Comparison of ENCODE assay signal across 28 cellular contexts in genomic region chr2:83808878-83809277, GRCh38.
"Had no signal": no experiment of that assay in that cellular context is flagged by ENCODE, and none has a peak within 500 bp of the region (broad histone marks: within the 10 kb centered on the region; RNA-seq: fewer than 3 reads in every experiment).

No MANE protein-coding gene starts in this region.

- H3K27ac Mint-ChIP-seq: dendritic cell treated with granulocyte-macrophage colony-stimulating factor and Interleukin-4, amounts not matched to agents 40 ng/mL and 50 ng/mL, for 4 days; effector memory CD8-positive, alpha-beta T cell; endodermal cell had no signal

- DNase-seq: colonic mucosa; cortex of kidney; dermis blood vessel endothelial cell; effector CD4-positive, alpha-beta T cell; effector CD8-positive, alpha-beta T cell; effector memory CD4-positive, alpha-beta T cell; effector memory CD8-positive, alpha-beta T cell; erythroblast; esophagus squamous epithelium; foreskin fibroblast; foreskin keratinocyte; foreskin melanocyte; gastrocnemius medialis; glutamatergic neuron; head of caudate nucleus; heart left ventricle; heart right ventricle had no signal

- H3K27me3 ChIP-seq: colonic mucosa, esophagus muscularis mucosa, esophagus squamous epithelium, foreskin keratinocyte, gastrocnemius medialis, gastroesophageal sphincter, heart left ventricle, heart right ventricle had no signal

- H3K27ac ChIP-seq: colonic mucosa, coronary artery, epithelial cell of prostate, esophagus muscularis mucosa, esophagus squamous epithelium, foreskin keratinocyte, gastrocnemius medialis, gastroesophageal sphincter, heart left ventricle, heart right ventricle had no signal

- FAIRE-seq: colon, endometrium, endothelial cell of umbilical vein, frontal cortex had no signal

- H3K36me3 ChIP-seq: colonic mucosa, esophagus muscularis mucosa, esophagus squamous epithelium, gastrocnemius medialis, gastroesophageal sphincter, heart left ventricle, heart right ventricle had no signal

- H3K4me3 ChIP-seq: colonic mucosa, coronary artery, esophagus muscularis mucosa, esophagus squamous epithelium, gastrocnemius medialis, gastroesophageal sphincter, heart left ventricle, heart right ventricle had no signal

- H3K4me1 ChIP-seq: colonic mucosa, esophagus muscularis mucosa, esophagus squamous epithelium, foreskin keratinocyte, gastrocnemius medialis, gastroesophageal sphincter, heart left ventricle, heart right ventricle had no signal

- H3K9me3 Mint-ChIP-seq: effector memory CD8-positive, alpha-beta T cell had no signal

- H3K27me3 Mint-ChIP-seq: dendritic cell treated with granulocyte-macrophage colony-stimulating factor and Interleukin-4, amounts not matched to agents 40 ng/mL and 50 ng/mL, for 4 days; effector memory CD8-positive, alpha-beta T cell had no signal

- ATAC-seq: effector memory CD8-positive, alpha-beta T cell; esophagus mucosa; foreskin keratinocyte; gastrocnemius medialis; gastroesophageal sphincter; heart left ventricle; heart right ventricle had no signal

- H3K9me3 ChIP-seq: colonic mucosa, esophagus muscularis mucosa, esophagus squamous epithelium, gastrocnemius medialis, gastroesophageal sphincter, heart left ventricle had no signal

- H3K4me3 Mint-ChIP-seq: dendritic cell treated with granulocyte-macrophage colony-stimulating factor and Interleukin-4, amounts not matched to agents 40 ng/mL and 50 ng/mL, for 4 days; effector memory CD8-positive, alpha-beta T cell; endodermal cell had no signal
